8 cellular contexts compared by ENCODE assay signal in genomic region chr20:45910670-45911485, GRCh38. TPM values are rescaled to one million over a fixed set of nuclear protein-coding genes. Genes with fewer than 3 reads are reported as not detected.
DNase-seq lines count a peak whose midpoint lies in the region; ATAC-seq, FAIRE-seq and TF ChIP-seq lines count a peak whose summit lies in the region.

No MANE protein-coding gene starts in this region.

- H3K36me3 ChIP-seq in WERI-Rb-1 (no peaks in the 10 kb centered on the region; the same call in 1 of the 2 replicates), bronchial epithelial cell (ENCODE audit: control insufficient read depth, insufficient read depth, low read length) (no peaks in the 10 kb centered on the region)

- no peak for FAIRE-seq in bronchial epithelial cell (lab: Jason Lieb, UNC)

- DNase-seq in GM12865 (ENCODE audit: low read depth) (peak; percentile 99), NCI-H1436 (lab: John Stamatoyannopoulos, UW) (peak; percentile 96), WERI-Rb-1 (peak; percentile 35), bronchial epithelial cell (ENCODE audit: low read depth) (peak; percentile 98), inferior parietal cortex (ENCODE audit: extremely low spot score) (peak; percentile 85), smooth muscle cell of the brain vasculature (ENCODE audit: low read depth, low spot score) (peak; percentile 98), COR-L47 (lab: John Stamatoyannopoulos, UW) (no peak)

- H3K9me3 ChIP-seq in WERI-Rb-1 (ENCODE audit: severe bottlenecking): no peaks in the 10 kb centered on the region

- TF ChIP-seq CTCF in GM12865 (IDR thresholded peaks at IDR 0.05; ENCODE audit: insufficient read depth, low read depth, low read length, missing control alignments) (no peak), WERI-Rb-1 (IDR thresholded peaks at IDR 0.05; ENCODE audit: low read depth, low read length) (no peak), bronchial epithelial cell (IDR thresholded peaks at IDR 0.05; ENCODE audit: insufficient read depth, low read length, severe bottlenecking) (no peak)

- H3K27me3 ChIP-seq in WERI-Rb-1 (ENCODE audit: insufficient read depth, low read depth, severe bottlenecking): no peaks in the 10 kb centered on the region
- H3K27me3 ChIP-seq in bronchial epithelial cell (ENCODE audit: control insufficient read depth, insufficient read depth, low read length): no peaks in the 10 kb centered on the region

- H3K27ac ChIP-seq in WERI-Rb-1: no peak overlapping the region

- H3K4me3 ChIP-seq in GM12865 (ENCODE audit: low read depth, low read length) (peak overlapping the region; percentile 45), WERI-Rb-1 (ENCODE audit: low read depth, low read length) (no peak overlapping the region), bronchial epithelial cell (ENCODE audit: low read depth, low read length) (peak overlapping the region; percentile 46)

- ATAC-seq in HG02588 (IDR thresholded peaks at IDR 0.05; ENCODE audit: unreplicated experiment): peak; percentile 79

RNA-seq across cellular contexts. Expression of gene PLTP, which starts 1.1 kb away (rescaled TPM):
- 26.9 and 37.4 TPM in 2 replicates for total RNA-seq in bronchial epithelial cell

RNA-seq across cellular contexts. Expression of gene CTSA, which starts 19.7 kb away (rescaled TPM):
- 16.8 and 21.0 TPM in 2 replicates for total RNA-seq in bronchial epithelial cell

RNA-seq across cellular contexts. Expression of gene NEURL2, which starts 19.9 kb away (rescaled TPM):
- total RNA-seq in bronchial epithelial cell: 1.8 and 2.6 TPM in 2 replicates

RNA-seq across cellular contexts. Expression of gene SPATA25, which starts 23.5 kb away (rescaled TPM):
- 0.53 and 0.90 TPM in 2 replicates for total RNA-seq in bronchial epithelial cell

RNA-seq across cellular contexts. Expression of gene PCIF1, which starts 23.6 kb away (rescaled TPM):
- total RNA-seq in bronchial epithelial cell: 4.6 and 6.3 TPM in 2 replicates
